ENCODE assay signal across 11 cellular contexts in genomic region chr5:1772634-1773033, GRCh38. TPM values are rescaled to one million over a fixed set of nuclear protein-coding genes. Genes with fewer than 3 reads are reported as not detected.
DNase-seq lines count a peak whose midpoint lies in the region; ATAC-seq, FAIRE-seq and TF ChIP-seq lines count a peak whose summit lies in the region.
"Had no signal": no experiment of that assay in that cellular context is flagged by ENCODE, and none has a peak within 500 bp of the region (broad histone marks: within the 10 kb centered on the region; RNA-seq: fewer than 3 reads in every experiment).

No MANE protein-coding gene starts in this region.

- in situ Hi-C loops in astrocyte of the spinal cord (cut with HindIII; ENCODE audit: low sequenced_read_pairs): no loop called here

- CTCF ChIA-PET in activated CD8-positive, alpha-beta T cell treated with anti-CD3 and anti-CD28 coated beads, Interleukin-2, amount 10 ng/mL, durations not matched to agents 7 days and 5 days (lab: Charles Lee): interaction anchor here (0.8 to 1.6 kb wide), 5 partner anchors 10 to 30 kb away, joined by 3 to 8 read pairs (median 3); partner anchors contain the start of gene MRPL36
- CTCF ChIA-PET in activated CD8-positive, alpha-beta T cell treated with anti-CD3 and anti-CD28 coated beads for 36 hours (lab: Charles Lee): interaction anchor here (0.7 to 1.4 kb wide), 5 partner anchors 9 to 106 kb away, joined by 3 to 6 read pairs (median 4); no protein-coding TSS in a partner anchor

- H3K27me3 ChIP-seq in small intestine (ENCODE audit: control insufficient read depth in 2 of 2, insufficient read depth in 2 of 2, low read length in 2 of 2) (no peaks in the 10 kb centered on the region), upper lobe of left lung (no peaks in the 10 kb centered on the region)

- peak; percentile 55 for ATAC-seq in activated CD8-positive, alpha-beta T cell treated with anti-CD3 and anti-CD28 coated beads, Interleukin-2, amount 10 ng/mL, durations not matched to agents 7 days and 5 days
- ATAC-seq in activated CD8-positive, alpha-beta T cell treated with anti-CD3 and anti-CD28 coated beads for 36 hours: no peak
- ATAC-seq in upper lobe of left lung (ENCODE audit: low FRiP score in 2 of 2): no peak
- ATAC-seq: stimulated activated memory B cell treated with anti-CD40 and anti-IgM and Interleukin-4, amounts not matched to agents 10 μg/mL and 1 μg/mL and 100 μg/mL, for 72 hours had no signal

- H3K9me3 Mint-ChIP-seq in activated CD8-positive, alpha-beta T cell treated with anti-CD3 and anti-CD28 coated beads, Interleukin-2, amount 10 ng/mL, durations not matched to agents 7 days and 5 days (ENCODE audit: insufficient read depth): no peaks in the 10 kb centered on the region
- no peaks in the 10 kb centered on the region for H3K9me3 Mint-ChIP-seq in activated CD8-positive, alpha-beta T cell treated with anti-CD3 and anti-CD28 coated beads for 36 hours
- H3K9me3 Mint-ChIP-seq: stimulated activated memory B cell treated with anti-CD40 and anti-IgM and Interleukin-4, amounts not matched to agents 10 μg/mL and 1 μg/mL and 100 μg/mL, for 72 hours had no signal

- no peak for TF ChIP-seq EP300 in upper lobe of left lung (IDR thresholded peaks at IDR 0.05)

- intact Hi-C loops in activated CD8-positive, alpha-beta T cell treated with anti-CD3 and anti-CD28 coated beads for 36 hours (cut with micrococcal nuclease): no loop called here
- intact Hi-C loops in posterior vena cava (cut with DNase I): loop anchor here in 1 of 2 donors (2.0 kb wide), 1 partner anchor 54 kb away; no protein-coding TSS in a partner anchor

- H3K36me3 ChIP-seq in small intestine (ENCODE audit: control insufficient read depth in 2 of 2, insufficient read depth in 2 of 2, low read length in 2 of 2) (no peaks in the 10 kb centered on the region), upper lobe of left lung (no peaks in the 10 kb centered on the region)

- H3K4me3 Mint-ChIP-seq in activated CD8-positive, alpha-beta T cell treated with anti-CD3 and anti-CD28 coated beads, Interleukin-2, amount 10 ng/mL, durations not matched to agents 7 days and 5 days: no peak overlapping the region
- H3K4me3 Mint-ChIP-seq in activated CD8-positive, alpha-beta T cell treated with anti-CD3 and anti-CD28 coated beads for 36 hours: no peak overlapping the region
- H3K4me3 Mint-ChIP-seq: activated naive CD8-positive, alpha-beta T cell; stimulated activated memory B cell treated with anti-CD40 and anti-IgM and Interleukin-4, amounts not matched to agents 10 μg/mL and 1 μg/mL and 100 μg/mL, for 72 hours had no signal

- no peak for FAIRE-seq in small intestine (lab: Jason Lieb, UNC)
- FAIRE-seq: G401.6 had no signal

- no peaks in the 10 kb centered on the region for H3K4me1 Mint-ChIP-seq in activated CD8-positive, alpha-beta T cell treated with anti-CD3 and anti-CD28 coated beads, Interleukin-2, amount 10 ng/mL, durations not matched to agents 7 days and 5 days (ENCODE audit: low read depth)
- H3K4me1 Mint-ChIP-seq in activated CD8-positive, alpha-beta T cell treated with anti-CD3 and anti-CD28 coated beads for 36 hours (ENCODE audit: low read depth): peaks cover 4% of the 10 kb centered on the region
- H3K4me1 Mint-ChIP-seq: stimulated activated memory B cell treated with anti-CD40 and anti-IgM and Interleukin-4, amounts not matched to agents 10 μg/mL and 1 μg/mL and 100 μg/mL, for 72 hours had no signal

- POLR2A ChIA-PET in activated CD8-positive, alpha-beta T cell treated with anti-CD3 and anti-CD28 coated beads, Interleukin-2, amount 10 ng/mL, durations not matched to agents 7 days and 5 days (lab: Charles Lee): interaction anchor here (1.2 kb wide), 1 partner anchor 21 kb away, joined by 3 read pairs; no protein-coding TSS in a partner anchor
- POLR2A ChIA-PET in activated CD8-positive, alpha-beta T cell treated with anti-CD3 and anti-CD28 coated beads for 36 hours (lab: Charles Lee): interaction anchor here (1.0 kb wide), 1 partner anchor 31 kb away, joined by 3 read pairs; no protein-coding TSS in a partner anchor

- H3K27ac ChIP-seq in small intestine (ENCODE audit: low read depth in 1 of 2, low read length in 1 of 2): no peak overlapping the region
- no peak overlapping the region for H3K27ac ChIP-seq in upper lobe of left lung

- DNase-seq in activated CD8-positive, alpha-beta T cell treated with anti-CD3 and anti-CD28 coated beads, Interleukin-2, amount 10 ng/mL, durations not matched to agents 7 days and 5 days: no peak
- no peak for DNase-seq in activated CD8-positive, alpha-beta T cell treated with anti-CD3 and anti-CD28 coated beads for 36 hours
- DNase-seq in HuH-7.5 (ENCODE audit: low spot score) (peak; percentile 47), astrocyte of the spinal cord (ENCODE audit: low read depth, low spot score) (peak; percentile 33), small intestine (peak; percentile 16), posterior vena cava (ENCODE audit: low spot score) (no peak), upper lobe of left lung (no peak)
- DNase-seq in NK-92 treated with Interleukin-12 subunit alpha and Interleukin-12 subunit beta, amount 100 ng/mL, for 24 hours (lab: John Stamatoyannopoulos, UW): no peak

- H3K4me3 ChIP-seq in astrocyte of the spinal cord (ENCODE audit: low read depth, low read length) (no peak overlapping the region), small intestine (ENCODE audit: low read depth in 1 of 2, low read length in 2 of 2) (no peak overlapping the region), upper lobe of left lung (no peak overlapping the region)

- no peak overlapping the region for H3K27ac Mint-ChIP-seq in activated CD8-positive, alpha-beta T cell treated with anti-CD3 and anti-CD28 coated beads, Interleukin-2, amount 10 ng/mL, durations not matched to agents 7 days and 5 days
- no peak overlapping the region for H3K27ac Mint-ChIP-seq in activated CD8-positive, alpha-beta T cell treated with anti-CD3 and anti-CD28 coated beads for 36 hours
- H3K27ac Mint-ChIP-seq: activated naive CD8-positive, alpha-beta T cell; stimulated activated memory B cell treated with anti-CD40 and anti-IgM and Interleukin-4, amounts not matched to agents 10 μg/mL and 1 μg/mL and 100 μg/mL, for 72 hours had no signal

- no peak for TF ChIP-seq POLR2A in upper lobe of left lung (IDR thresholded peaks at IDR 0.05)

- no peaks in the 10 kb centered on the region for H3K9me3 ChIP-seq in small intestine (ENCODE audit: control insufficient read depth, low read depth)
- no peaks in the 10 kb centered on the region for H3K9me3 ChIP-seq in upper lobe of left lung

- H3K27me3 Mint-ChIP-seq in activated CD8-positive, alpha-beta T cell treated with anti-CD3 and anti-CD28 coated beads, Interleukin-2, amount 10 ng/mL, durations not matched to agents 7 days and 5 days (ENCODE audit: low read depth): peaks cover 8% of the 10 kb centered on the region
- no peaks in the 10 kb centered on the region for H3K27me3 Mint-ChIP-seq in activated CD8-positive, alpha-beta T cell treated with anti-CD3 and anti-CD28 coated beads for 36 hours
- H3K27me3 Mint-ChIP-seq: activated naive CD8-positive, alpha-beta T cell had no signal

- H3K4me1 ChIP-seq in small intestine (ENCODE audit: control insufficient read depth in 2 of 2, insufficient read depth in 1 of 2, low read depth in 1 of 2, low read length in 1 of 2): no peaks in the 10 kb centered on the region
- H3K4me1 ChIP-seq in upper lobe of left lung: no peaks in the 10 kb centered on the region

- TF ChIP-seq CTCF in activated CD8-positive, alpha-beta T cell treated with anti-CD3 and anti-CD28 coated beads for 36 hours (IDR thresholded peaks at IDR 0.05): no peak
- TF ChIP-seq CTCF in astrocyte of the spinal cord (IDR thresholded peaks at IDR 0.05; ENCODE audit: low read depth, low read length) (peak; percentile 62), upper lobe of left lung (IDR thresholded peaks at IDR 0.05) (no peak)

- H3K36me3 Mint-ChIP-seq in activated CD8-positive, alpha-beta T cell treated with anti-CD3 and anti-CD28 coated beads, Interleukin-2, amount 10 ng/mL, durations not matched to agents 7 days and 5 days (ENCODE audit: low read depth): no peaks in the 10 kb centered on the region
- H3K36me3 Mint-ChIP-seq in activated CD8-positive, alpha-beta T cell treated with anti-CD3 and anti-CD28 coated beads for 36 hours (ENCODE audit: low read depth): no peaks in the 10 kb centered on the region
- H3K36me3 Mint-ChIP-seq: activated naive CD8-positive, alpha-beta T cell; stimulated activated memory B cell treated with anti-CD40 and anti-IgM and Interleukin-4, amounts not matched to agents 10 μg/mL and 1 μg/mL and 100 μg/mL, for 72 hours had no signal

- WGBS in small intestine, 3 donors: 17 to 25% (median 17%) methylated on average over 5 of the region's 5 CpGs
- 13 to 24% methylated on average over 5 of the region's 5 CpGs for WGBS in upper lobe of left lung, 2 donors

RNA-seq across cellular contexts. Expression of gene MRPL36, which starts 27.0 kb away (rescaled TPM):
- 10 to 100 TPM; 57.9 to 60.4 TPM for total RNA-seq in activated CD8-positive, alpha-beta T cell treated with anti-CD3 and anti-CD28 coated beads, Interleukin-2, amount 10 ng/mL, durations not matched to agents 7 days and 5 days
- 10 to 100 TPM; 80.1 to 87.2 TPM for total RNA-seq in activated CD8-positive, alpha-beta T cell treated with anti-CD3 and anti-CD28 coated beads for 36 hours
- 100 to 1,000 TPM in 1 of 3 donors, 10 to 100 TPM in 2; 66.6 to 101 (median 85.0) TPM for polyA plus RNA-seq in small intestine
- total RNA-seq in posterior vena cava (10 to 100 TPM; 29.4 to 32.4 TPM), upper lobe of left lung (10 to 100 TPM; 10.5 to 30.4 (median 21.5) TPM)

RNA-seq across cellular contexts. Expression of gene NDUFS6, which starts 28.6 kb away (rescaled TPM):
- total RNA-seq in activated CD8-positive, alpha-beta T cell treated with anti-CD3 and anti-CD28 coated beads, Interleukin-2, amount 10 ng/mL, durations not matched to agents 7 days and 5 days: 10 to 100 TPM; 36.6 to 36.7 TPM
- 10 to 100 TPM; 32.2 to 39.1 TPM for total RNA-seq in activated CD8-positive, alpha-beta T cell treated with anti-CD3 and anti-CD28 coated beads for 36 hours
- polyA plus RNA-seq in small intestine: 100 to 1,000 TPM; 109 to 151 (median 117) TPM
- total RNA-seq in posterior vena cava (10 to 100 TPM; 25.4 to 25.8 TPM), upper lobe of left lung (10 to 100 TPM; 22.9 to 64.6 (median 39.3) TPM)

Comparison
In these comparisons a context has a peak if more than half of its experiments do, and no peak if none do; other contexts are left out.
1. DNase-seq: peak in HuH-7.5 (single experiment), astrocyte of the spinal cord (single experiment) and small intestine (single experiment); none in activated CD8-positive, alpha-beta T cell treated with anti-CD3 and anti-CD28 coated beads, Interleukin-2, amount 10 ng/mL, durations not matched to agents 7 days and 5 days (single experiment), activated CD8-positive, alpha-beta T cell treated with anti-CD3 and anti-CD28 coated beads for 36 hours (single experiment), NK-92 treated with Interleukin-12 subunit alpha and Interleukin-12 subunit beta, amount 100 ng/mL, for 24 hours (single experiment), posterior vena cava (single experiment) and upper lobe of left lung (0 of 2).